Comparison of ENCODE assay signal across 28 cellular contexts in the genomic region with DNA sequence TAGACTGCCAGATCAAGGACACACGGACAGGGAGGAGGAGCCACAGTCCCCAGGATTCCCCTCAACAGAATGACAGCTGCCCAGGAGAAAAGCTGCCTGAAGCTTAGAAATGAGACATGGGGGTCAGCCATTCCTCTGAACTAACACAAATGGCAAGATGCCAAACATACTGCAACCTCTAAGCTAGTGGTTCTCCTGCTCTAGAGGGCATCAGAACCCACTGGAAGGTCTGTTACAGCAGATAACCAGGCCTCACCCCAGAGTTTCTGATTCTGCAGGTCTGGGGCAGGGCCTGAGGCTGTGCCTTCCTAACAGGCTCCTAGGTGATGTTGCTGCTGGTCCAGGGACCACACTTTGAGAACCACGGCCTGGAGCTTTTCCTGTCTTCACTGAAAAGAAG. TPM values are rescaled to one million over a fixed set of nuclear protein-coding genes. Genes with fewer than 3 reads are reported as not detected.
A peak's percentile ranks its signal among the peaks of the same experiment; 100 is the strongest.
DNase-seq lines count a peak whose midpoint lies in the region; ATAC-seq, FAIRE-seq and TF ChIP-seq lines count a peak whose summit lies in the region.
"Had no signal": no experiment of that assay in that cellular context is flagged by ENCODE, and none has a peak within 500 bp of the region (broad histone marks: within the 10 kb centered on the region; RNA-seq: fewer than 3 reads in every experiment).

No MANE protein-coding gene starts in this region.

- peak; percentile 50 for FAIRE-seq in bronchial epithelial cell (lab: Jason Lieb, UNC)
- FAIRE-seq: small intestine, urothelium cell line had no signal

- peaks cover 55% of the 10 kb centered on the region for H3K36me3 Mint-ChIP-seq in stimulated activated memory B cell treated with anti-CD40 and anti-IgM and Interleukin-4, amounts not matched to agents 10 μg/mL and 1 μg/mL and 100 μg/mL, for 72 hours
- H3K36me3 Mint-ChIP-seq in naive thymus-derived CD4-positive, alpha-beta T cell = peaks cover 0 to 26% (median 0%) of the 10 kb centered on the region in 5 donors

- intact Hi-C loops in naive thymus-derived CD4-positive, alpha-beta T cell (cut with micrococcal nuclease) = no loop called here

- H3K9me3 ChIP-seq in upper lobe of left lung = no peaks in the 10 kb centered on the region
- H3K9me3 ChIP-seq in naive thymus-derived CD4-positive, alpha-beta T cell (ENCODE audit: control insufficient read depth in 2 of 3, low read length in 3 of 3) = no peaks in the 10 kb centered on the region
- H3K9me3 ChIP-seq: adrenal gland, gastroesophageal sphincter, testis had no signal

- WGBS in upper lobe of left lung, 2 donors = 90 to 100% methylated on average over 1 to 2 of the region's 2 CpGs

- ATAC-seq in stimulated activated memory B cell treated with anti-CD40 and anti-IgM and Interleukin-4, amounts not matched to agents 10 μg/mL and 1 μg/mL and 100 μg/mL, for 72 hours = no peak
- no peak for ATAC-seq in upper lobe of left lung (ENCODE audit: low FRiP score in 2 of 2)
- no peak for ATAC-seq in naive thymus-derived CD4-positive, alpha-beta T cell
- ATAC-seq: gastroesophageal sphincter, left colon had no signal

- H3K27me3 Mint-ChIP-seq in stimulated activated memory B cell treated with anti-CD40 and anti-IgM and Interleukin-4, amounts not matched to agents 10 μg/mL and 1 μg/mL and 100 μg/mL, for 72 hours = no peaks in the 10 kb centered on the region
- no peaks in the 10 kb centered on the region for H3K27me3 Mint-ChIP-seq in naive thymus-derived CD4-positive, alpha-beta T cell
- H3K27me3 Mint-ChIP-seq: stimulated activated naive CD8-positive, alpha-beta T cell treated with anti-CD3 and anti-CD28 coated beads, Interleukin-15, Interleukin-2, amounts not matched to agents 100 ng/mL and 50 ng/mL, for 24 hours had no signal

- H3K27ac ChIP-seq in upper lobe of left lung = no peak overlapping the region
- no peak overlapping the region for H3K27ac ChIP-seq in naive thymus-derived CD4-positive, alpha-beta T cell (ENCODE audit: low read depth, low read length)
- H3K27ac ChIP-seq: adrenal gland, brain microvascular endothelial cell, gastroesophageal sphincter, testis had no signal

- POLR2A ChIA-PET in naive thymus-derived CD4-positive, alpha-beta T cell (lab: Charles Lee) = no interaction called here

- peaks cover 0 to 4% (median under 1%) of the 10 kb centered on the region in 4 donors for H3K4me1 ChIP-seq in upper lobe of left lung
- no peaks in the 10 kb centered on the region for H3K4me1 ChIP-seq in naive thymus-derived CD4-positive, alpha-beta T cell (ENCODE audit: control insufficient read depth in 2 of 2, insufficient read depth in 2 of 2, low read length in 2 of 2)
- H3K4me1 ChIP-seq: adrenal gland, gastroesophageal sphincter, testis had no signal

- no peaks in the 10 kb centered on the region for H3K27me3 ChIP-seq in bronchial epithelial cell (ENCODE audit: control insufficient read depth, insufficient read depth, low read length)
- no peaks in the 10 kb centered on the region for H3K27me3 ChIP-seq in upper lobe of left lung
- no peaks in the 10 kb centered on the region for H3K27me3 ChIP-seq in naive thymus-derived CD4-positive, alpha-beta T cell (ENCODE audit: control insufficient read depth in 2 of 2, insufficient read depth in 2 of 2, low read length in 2 of 2)
- H3K27me3 ChIP-seq: adrenal gland, brain microvascular endothelial cell, gastroesophageal sphincter, testis had no signal

- CTCF ChIA-PET in naive thymus-derived CD4-positive, alpha-beta T cell (lab: Charles Lee) = no interaction called here

- no peak overlapping the region for H3K4me3 Mint-ChIP-seq in stimulated activated memory B cell treated with anti-CD40 and anti-IgM and Interleukin-4, amounts not matched to agents 10 μg/mL and 1 μg/mL and 100 μg/mL, for 72 hours
- no peak overlapping the region for H3K4me3 Mint-ChIP-seq in naive thymus-derived CD4-positive, alpha-beta T cell
- H3K4me3 Mint-ChIP-seq: activated T-helper 1 cell treated with anti-CD3 and anti-CD28 coated beads, Interleukin-12 subunit alpha, Interleukin-12 subunit beta, Interleukin-2, Interleukin-4 antibody, amounts not matched to agents 30 ng/mL and 10 ng/mL and 1 ng/mL, durations not matched to agents 14 hours and 24 hours and 36 hours; stimulated activated naive CD8-positive, alpha-beta T cell treated with anti-CD3 and anti-CD28 coated beads, Interleukin-15, Interleukin-2, amounts not matched to agents 100 ng/mL and 50 ng/mL, for 24 hours had no signal

- H3K9me3 Mint-ChIP-seq in stimulated activated memory B cell treated with anti-CD40 and anti-IgM and Interleukin-4, amounts not matched to agents 10 μg/mL and 1 μg/mL and 100 μg/mL, for 72 hours = no peaks in the 10 kb centered on the region
- H3K9me3 Mint-ChIP-seq in naive thymus-derived CD4-positive, alpha-beta T cell = no peaks in the 10 kb centered on the region
- H3K9me3 Mint-ChIP-seq: activated T-helper 1 cell treated with anti-CD3 and anti-CD28 coated beads, Interleukin-12 subunit alpha, Interleukin-12 subunit beta, Interleukin-2, Interleukin-4 antibody, amounts not matched to agents 30 ng/mL and 10 ng/mL and 1 ng/mL, durations not matched to agents 14 hours and 24 hours and 36 hours; stimulated activated naive CD8-positive, alpha-beta T cell treated with anti-CD3 and anti-CD28 coated beads, Interleukin-15, Interleukin-2, amounts not matched to agents 100 ng/mL and 50 ng/mL, for 24 hours had no signal

- TF ChIP-seq POLR2A in upper lobe of left lung (IDR thresholded peaks at IDR 0.05) = no peak

- DNase-seq in NCI-H82 (lab: John Stamatoyannopoulos, UW) (peak; percentile 27), NCI-H82 treated with DMSO at 0.1 percent for 48 hours (lab: John Stamatoyannopoulos, UW; ENCODE audit: unreplicated experiment) (no peak), OCI-M1 (lab: John Stamatoyannopoulos, UW) (peak; percentile 13), bronchial epithelial cell (ENCODE audit: low read depth) (no peak), upper lobe of left lung (no peak)
- no peak for DNase-seq in activated CD8-positive, alpha-beta memory T cell treated with anti-CD3 and anti-CD28 coated beads, Interleukin-2, amount 50 U/mL, for 48 hours
- no peak for DNase-seq in naive thymus-derived CD4-positive, alpha-beta T cell
- DNase-seq: activated CD4-positive, CD25-positive, alpha-beta regulatory T cell; activated naive CD4-positive, alpha-beta T cell treated with Interleukin-2 at 50 U/mL for 16 hours; adrenal gland; brain microvascular endothelial cell; HCEC 1CT; Kasumi-1; left colon; mesenchymal stem cell; NCI-H1417; NCI-H2029; NCI-H2227 treated with DMSO at 0.1 percent for 48 hours; NCI-H526; small intestine; SW 1271; T-helper 9 cell; testis had no signal

- H3K36me3 ChIP-seq in bronchial epithelial cell (ENCODE audit: control insufficient read depth, insufficient read depth, low read length) (peaks cover 12% of the 10 kb centered on the region), upper lobe of left lung (peaks cover 0 to 17% (median 6%) of the 10 kb centered on the region in 4 donors)
- no peaks in the 10 kb centered on the region for H3K36me3 ChIP-seq in naive thymus-derived CD4-positive, alpha-beta T cell (ENCODE audit: control insufficient read depth in 2 of 3, insufficient read depth in 3 of 3, low read length in 3 of 3)

- H3K4me3 ChIP-seq in bronchial epithelial cell (ENCODE audit: low read depth, low read length) (no peak overlapping the region), upper lobe of left lung (no peak overlapping the region)
- no peak overlapping the region for H3K4me3 ChIP-seq in naive thymus-derived CD4-positive, alpha-beta T cell (ENCODE audit: low read length)
- H3K4me3 ChIP-seq: adrenal gland, gastroesophageal sphincter, testis had no signal

- peaks cover 45% of the 10 kb centered on the region for H3K4me1 Mint-ChIP-seq in stimulated activated memory B cell treated with anti-CD40 and anti-IgM and Interleukin-4, amounts not matched to agents 10 μg/mL and 1 μg/mL and 100 μg/mL, for 72 hours
- peaks cover 0 to 5% (median 2%) of the 10 kb centered on the region in 7 donors for H3K4me1 Mint-ChIP-seq in naive thymus-derived CD4-positive, alpha-beta T cell

- no peak for TF ChIP-seq EP300 in upper lobe of left lung (IDR thresholded peaks at IDR 0.05)

- no peak for TF ChIP-seq CTCF in bronchial epithelial cell (IDR thresholded peaks at IDR 0.05; ENCODE audit: insufficient read depth, low read length, severe bottlenecking)
- no peak for TF ChIP-seq CTCF in upper lobe of left lung (IDR thresholded peaks at IDR 0.05)

- peak overlapping the region; percentile 100 for H3K27ac Mint-ChIP-seq in stimulated activated memory B cell treated with anti-CD40 and anti-IgM and Interleukin-4, amounts not matched to agents 10 μg/mL and 1 μg/mL and 100 μg/mL, for 72 hours
- H3K27ac Mint-ChIP-seq in naive thymus-derived CD4-positive, alpha-beta T cell = peak overlapping the region in 1 of 9 donors; percentile 15
- H3K27ac Mint-ChIP-seq: activated T-helper 1 cell treated with anti-CD3 and anti-CD28 coated beads, Interleukin-12 subunit alpha, Interleukin-12 subunit beta, Interleukin-2, Interleukin-4 antibody, amounts not matched to agents 30 ng/mL and 10 ng/mL and 1 ng/mL, durations not matched to agents 14 hours and 24 hours and 36 hours; stimulated activated naive CD8-positive, alpha-beta T cell treated with anti-CD3 and anti-CD28 coated beads, Interleukin-15, Interleukin-2, amounts not matched to agents 100 ng/mL and 50 ng/mL, for 24 hours had no signal

RNA-seq across cellular contexts. Expression of a gene that starts 28.6 kb away (rescaled TPM):
- 20.0 and 22.1 TPM in 2 replicates for total RNA-seq in bronchial epithelial cell
- 10 to 100 TPM; 10.5 to 55.9 (median 27.3) TPM for total RNA-seq in upper lobe of left lung
- 10 to 100 TPM; 15.4 to 64.6 (median 21.9) TPM for total RNA-seq in naive thymus-derived CD4-positive, alpha-beta T cell
- 10 to 100 TPM; 51.4 to 66.2 TPM for polyA plus RNA-seq in naive thymus-derived CD4-positive, alpha-beta T cell

Comparison
In these comparisons a context has a peak if more than half of its experiments do, and no peak if none do; other contexts are left out.
1. DNase-seq: peak in NCI-H82 (single experiment) and OCI-M1 (single experiment); none in NCI-H82 treated with DMSO at 0.1 percent for 48 hours (single experiment), bronchial epithelial cell (single experiment), upper lobe of left lung (0 of 2), activated CD8-positive, alpha-beta memory T cell treated with anti-CD3 and anti-CD28 coated beads, Interleukin-2, amount 50 U/mL, for 48 hours (single experiment) and naive thymus-derived CD4-positive, alpha-beta T cell (0 of 9).